In the genomic region with DNA sequence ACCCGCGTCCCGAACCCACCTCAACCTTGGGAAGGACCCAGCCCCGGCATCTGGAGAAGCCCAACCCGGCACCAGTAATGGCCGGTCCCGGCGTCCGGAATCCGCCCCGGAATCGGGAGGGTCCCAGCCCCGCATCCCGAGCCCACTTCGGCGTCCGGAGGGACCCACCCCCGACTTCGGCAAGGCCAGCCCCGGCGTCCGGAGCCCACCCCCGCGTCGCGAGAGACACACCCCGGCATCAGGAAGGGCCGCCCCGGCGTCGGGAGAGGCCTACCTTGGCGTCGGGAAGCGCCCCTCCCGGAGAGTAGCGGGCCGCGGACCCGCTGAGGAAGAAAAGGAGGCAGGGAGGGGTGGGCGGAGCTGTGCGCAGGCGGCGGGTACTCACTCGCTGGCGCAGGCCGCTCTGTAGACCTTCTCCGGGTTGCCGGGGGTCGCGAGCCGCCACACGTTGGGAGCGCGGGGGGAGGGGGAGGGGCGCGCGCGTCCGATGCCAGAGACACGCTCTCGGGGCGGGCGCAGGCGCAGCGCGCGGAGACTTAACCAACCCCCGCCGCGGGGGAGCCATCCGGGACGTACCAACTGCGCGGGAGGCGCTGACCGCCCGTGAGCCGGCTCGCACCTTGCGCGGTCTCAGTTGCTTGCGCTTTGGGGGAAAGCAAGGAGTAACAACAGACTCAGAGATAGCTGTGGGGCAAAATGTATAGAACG, we compare ENCODE assay signal across 8 cellular contexts. TPM values are rescaled to one million over a fixed set of nuclear protein-coding genes. Genes with fewer than 3 reads are reported as not detected.
A peak's percentile ranks its signal among the peaks of the same experiment; 100 is the strongest.
DNase-seq lines count a peak whose midpoint lies in the region; ATAC-seq and TF ChIP-seq lines count a peak whose summit lies in the region.

UIMC1 (minus strand) TSS at position 515 of the 708 bp plus-strand sequence. CDS start 24,164 bp downstream, outside the sequence.

- H3K27ac ChIP-seq in HUES6 (ENCODE audit: low read depth, low read length): peak within 1 kb of the TSS; percentile 89
- peak within 1 kb of the TSS; percentile 77 for H3K27ac ChIP-seq in OCI-LY1 (ENCODE audit: low read depth, low read length, poor library complexity, severe bottlenecking)
- H3K27ac ChIP-seq in mesodermal cell (ENCODE audit: low read depth, low read length, severe bottlenecking): peak within 1 kb of the TSS; percentile 94

- peak within 1 kb of the TSS; percentile 81 for H3K4me2 ChIP-seq in OCI-LY1 (ENCODE audit: low read length)

- WGBS in mesodermal cell (ENCODE audit: insufficient coverage in 2 of 2), 2 experiments: 0 to 1% methylated on average over 53 to 65 of the region's 83 CpGs

- H3K36me3 ChIP-seq in HUES6 (ENCODE audit: control insufficient read depth, insufficient read depth, low read length) (no peaks in the 10 kb centered on the region), OCI-LY1 (ENCODE audit: insufficient read depth, low read length) (no peaks in the 10 kb centered on the region), mesodermal cell (ENCODE audit: control insufficient read depth, insufficient read depth, low read length) (peaks cover 21% of the 10 kb centered on the region)

- H3K9me2 ChIP-seq in OCI-LY1 (ENCODE audit: low read depth, low read length): no peaks in the 10 kb centered on the region

- no peaks in the 10 kb centered on the region for H3F3A ChIP-seq in OCI-LY1 (ENCODE audit: insufficient read depth, low read length)

- H3K9ac ChIP-seq in HUES6 (ENCODE audit: low read length): peak within 1 kb of the TSS; percentile 94
- H3K9ac ChIP-seq in OCI-LY1 (ENCODE audit: low read length): peak within 1 kb of the TSS; percentile 87

- H4K20me1 ChIP-seq in OCI-LY1 (ENCODE audit: insufficient read depth, low read length): no peaks in the 10 kb centered on the region

- TF ChIP-seq CTCF in OCI-LY1 (IDR thresholded peaks at IDR 0.05; ENCODE audit: low read length): no peak

- peaks cover 13% of the 10 kb centered on the region; the same call in 1 of the 2 replicates for H3K4me1 ChIP-seq in HUES6 (ENCODE audit: control insufficient read depth, insufficient read depth, low read length)
- peaks cover 42% of the 10 kb centered on the region for H3K4me1 ChIP-seq in OCI-LY1 (ENCODE audit: insufficient read depth, low read length, severe bottlenecking)
- peaks cover 12% of the 10 kb centered on the region for H3K4me1 ChIP-seq in mesodermal cell (ENCODE audit: control insufficient read depth, insufficient read depth, low read length, poor library complexity, severe bottlenecking)

- peak; percentile 68 for ATAC-seq in GM21390 (IDR thresholded peaks at IDR 0.05; ENCODE audit: unreplicated experiment)

- no peak within 1 kb of the TSS for H2AFZ ChIP-seq in OCI-LY1 (ENCODE audit: low read length)

- peak; percentile 65 for DNase-seq in COLO829 (ENCODE audit: low spot score)
- peak; percentile 94 for DNase-seq in activated CD8-positive, alpha-beta memory T cell treated with anti-CD3 and anti-CD28 coated beads, Interleukin-2, amount 50 U/mL, for 4 hours
- peak; percentile 89 for DNase-seq in stimulated activated CD8-positive, alpha-beta memory T cell treated with anti-CD3 and anti-CD28 coated beads, Interleukin-15, amount 100 ng/mL, for 24 hours (ENCODE audit: low read depth)

- peaks cover 44% of the 10 kb centered on the region for H3K79me2 ChIP-seq in OCI-LY1 (ENCODE audit: insufficient read depth, low read length)

- no peaks in the 10 kb centered on the region for H3K27me3 ChIP-seq in HUES6 (ENCODE audit: control insufficient read depth, insufficient read depth, low read length)
- no peaks in the 10 kb centered on the region for H3K27me3 ChIP-seq in OCI-LY1 (ENCODE audit: insufficient read depth, low read length)

- H3K9me3 ChIP-seq in HUES6 (ENCODE audit: control insufficient read depth, insufficient read depth, low read depth, low read length) (no peaks in the 10 kb centered on the region), OCI-LY1 (ENCODE audit: low read length) (no peaks in the 10 kb centered on the region), mesodermal cell (ENCODE audit: control insufficient read depth, low read length) (no peaks in the 10 kb centered on the region)

- in situ Hi-C loops in endometrial microvascular endothelial cells (cut with HindIII; ENCODE audit: inconsistent ontology term, low pct_unique_long_range_greater_than_20kb, low sequenced_read_pairs): no loop called here

- peak within 1 kb of the TSS; percentile 90 for H3K4me3 ChIP-seq in HUES6 (ENCODE audit: low read depth, low read length)
- H3K4me3 ChIP-seq in OCI-LY1 (ENCODE audit: low read depth, low read length, poor library complexity, severe bottlenecking): peak within 1 kb of the TSS; percentile 88
- peak within 1 kb of the TSS; percentile 87 for H3K4me3 ChIP-seq in mesodermal cell (ENCODE audit: extremely low read depth, insufficient read depth, low read length, poor library complexity, severe bottlenecking)

RNA-seq across cellular contexts. Expression of gene UIMC1, which starts in this region (rescaled TPM):
- total RNA-seq in endometrial microvascular endothelial cells (ENCODE audit: inconsistent ontology term): 35.5 TPM
- polyA plus RNA-seq in mesodermal cell (2013, experiment 1 of 2): 27.3 TPM
- polyA plus RNA-seq in mesodermal cell (2013, experiment 2 of 2): 31.5 TPM

Comparison
In these comparisons a context has a peak if more than half of its experiments do, and no peak if none do; other contexts are left out.
1. Peak in every context shown above with its lines: DNase-seq, ATAC-seq, H3K4me3 ChIP-seq and H3K27ac ChIP-seq.